In the genomic region with DNA sequence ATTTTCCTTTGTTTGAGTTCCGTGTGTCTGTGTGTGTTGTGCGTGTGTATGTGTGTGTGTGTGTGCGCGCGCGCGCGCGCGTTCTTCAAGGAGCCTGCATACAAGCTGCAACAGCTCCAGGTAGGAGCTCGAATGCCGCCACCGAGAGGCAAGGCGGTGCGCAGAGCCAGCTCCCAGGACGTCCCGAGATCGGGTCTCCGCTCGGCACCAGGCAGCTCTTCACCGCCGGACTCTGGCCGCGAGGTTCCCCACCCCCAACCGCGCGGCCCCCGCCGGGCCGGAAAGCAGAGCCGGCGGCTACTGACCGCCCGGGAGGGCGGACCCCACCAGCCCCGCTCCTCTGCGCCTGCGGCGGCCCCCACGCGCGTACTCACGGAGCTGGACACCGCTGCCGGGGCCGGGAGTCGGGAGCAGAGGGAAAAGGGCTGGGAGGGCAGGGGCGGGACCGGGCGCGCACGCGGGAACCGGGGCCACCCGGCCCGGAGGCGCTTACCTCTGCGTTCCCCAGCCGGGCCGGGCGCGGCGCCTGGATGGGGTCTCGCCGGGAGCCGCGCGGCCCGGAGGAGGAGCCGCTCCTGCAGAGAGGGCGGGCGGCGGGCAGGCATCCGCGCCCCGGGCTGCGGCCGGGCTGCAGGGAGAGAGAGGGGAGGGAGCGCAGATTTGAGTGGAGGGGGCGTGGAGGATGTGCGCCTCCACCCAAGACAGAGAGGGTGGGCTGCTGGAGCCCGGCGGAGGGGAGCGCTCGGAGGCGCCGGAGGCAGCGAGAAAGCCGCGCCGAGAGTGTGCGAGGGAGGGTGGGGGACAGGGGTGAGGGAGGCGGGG, we compare ENCODE assay signal across 8 cellular contexts. TPM values are rescaled to one million over a fixed set of nuclear protein-coding genes. Genes with fewer than 3 reads are reported as not detected.
DNase-seq lines count a peak whose midpoint lies in the region; FAIRE-seq and TF ChIP-seq lines count a peak whose summit lies in the region.

No MANE protein-coding gene starts in this region.

- no peaks in the 10 kb centered on the region for H3K36me3 ChIP-seq in brain microvascular endothelial cell (replicated peaks)
- no peaks in the 10 kb centered on the region for H3K36me3 ChIP-seq in iPS DF 6.9 (ENCODE audit: control insufficient read depth, insufficient read depth, low read length)

- H3K27ac ChIP-seq in brain microvascular endothelial cell (peak overlapping the region; percentile 70), iPS DF 6.9 (ENCODE audit: low read length) (no peak overlapping the region)

- H3K27me3 ChIP-seq in brain microvascular endothelial cell (replicated peaks) = no peaks in the 10 kb centered on the region
- H3K27me3 ChIP-seq in iPS DF 6.9 (ENCODE audit: control insufficient read depth, insufficient read depth, low read length) = no peaks in the 10 kb centered on the region; the same call in 1 of the 2 replicates

- H3K4me1 ChIP-seq in iPS DF 6.9 (ENCODE audit: control insufficient read depth, insufficient read depth, low read length) = no peaks in the 10 kb centered on the region

- FAIRE-seq in GM12892 (lab: Jason Lieb, UNC) = no peak

- H3K4me3 ChIP-seq in AG09309 (ENCODE audit: control insufficient read depth, low read depth, low read length) (peak overlapping the region; percentile 69), brain microvascular endothelial cell (ENCODE audit: low read depth, low read length) (peak overlapping the region; percentile 69), iPS DF 6.9 (ENCODE audit: low read length) (peak overlapping the region; percentile 77), retinal pigment epithelial cell (ENCODE audit: low read length) (peak overlapping the region; percentile 68)

- TF ChIP-seq CTCF in AG09309 (IDR thresholded peaks at IDR 0.05; ENCODE audit: control insufficient read depth, insufficient read depth, low read depth, low read length, missing control alignments) (no peak), brain microvascular endothelial cell (IDR thresholded peaks at IDR 0.05; ENCODE audit: low read depth, low read length, missing control alignments) (no peak), retinal pigment epithelial cell (conservative IDR thresholded peaks at IDR 0.05; ENCODE audit: low read depth, low read length) (no peak)

- no peak for DNase-seq in AG09309 (ENCODE audit: low read depth)
- peak; percentile 32 for DNase-seq in GM12892 (ENCODE audit: insufficient read length)
- peak; percentile 87 for DNase-seq in NCI-H69 (lab: John Stamatoyannopoulos, UW)
- DNase-seq in brain microvascular endothelial cell = peak; percentile 58
- DNase-seq in iPS DF 6.9 (ENCODE audit: low read depth, low spot score) = peak; percentile 68
- no peak for DNase-seq in retinal pigment epithelial cell (ENCODE audit: low read depth)
- no peak for DNase-seq in activated CD4-positive, CD25-positive, alpha-beta regulatory T cell (lab: John Stamatoyannopoulos, UW)
- no peak for DNase-seq in mesenteric fat pad (ENCODE audit: low spot score)

- H3K9me3 ChIP-seq in iPS DF 6.9 (ENCODE audit: control insufficient read depth, insufficient read depth, low read length) = no peaks in the 10 kb centered on the region

- TF ChIP-seq POLR2A in GM12892 (IDR thresholded peaks at IDR 0.05; ENCODE audit: low read depth, low read length) = no peak

- in situ Hi-C loops in brain microvascular endothelial cell (cut with HindIII; ENCODE audit: low pct_ligation_motif_present, low sequenced_read_pairs) = no loop called here

- no CpG with 5 or more reads among the region's 93 CpGs for WGBS in iPS DF 6.9 (ENCODE audit: insufficient coverage, insufficient read length)

RNA-seq across cellular contexts. Expression of a gene that starts 40.3 kb away (rescaled TPM):
- polyA plus RNA-seq in GM12892 (2012; ENCODE audit: missing spikeins) = 25.9 TPM
- total RNA-seq in mesenteric fat pad = 12.8 TPM

Comparison
In these comparisons a context has a peak if more than half of its experiments do, and no peak if none do; other contexts are left out.
1. DNase-seq: peak in GM12892 (single experiment), NCI-H69 (single experiment), brain microvascular endothelial cell (single experiment) and iPS DF 6.9 (single experiment); none in AG09309 (single experiment), retinal pigment epithelial cell (single experiment), activated CD4-positive, CD25-positive, alpha-beta regulatory T cell (0 of 4) and mesenteric fat pad (single experiment).
2. Peak in every context shown above with its lines, with median percentiles within 50 percentile points of each other: H3K4me3 ChIP-seq.